Comparison of ENCODE assay signal across 8 cellular contexts in genomic region chr19:43941209-43941608, GRCh38.
"Had no signal": no experiment of that assay in that cellular context is flagged by ENCODE, and none has a peak within 500 bp of the region (broad histone marks: within the 10 kb centered on the region; RNA-seq: fewer than 3 reads in every experiment).

No MANE protein-coding gene starts in this region.

- H3K36me3 ChIP-seq: HAP-1 had no signal

- ATAC-seq: GM23338, HCT116 had no signal

- H3K4me3 ChIP-seq: GM23338, HAP-1 had no signal

- H3K4me2 ChIP-seq: GM23338 had no signal

- H3K27ac ChIP-seq: HL-60 had no signal

- H2AFZ ChIP-seq: GM23338 had no signal

- H3K4me1 ChIP-seq: HAP-1 had no signal

- FAIRE-seq: H1 had no signal

- DNase-seq: H7, HFFc6, KG1 had no signal
